Comparison of ENCODE assay signal across 22 cellular contexts in genomic region chr15:63469984-63470383, GRCh38.
"Had no signal": no experiment of that assay in that cellular context is flagged by ENCODE, and none has a peak within 500 bp of the region (broad histone marks: within the 10 kb centered on the region; RNA-seq: fewer than 3 reads in every experiment).

No MANE protein-coding gene starts in this region.

- H3K4me3 Mint-ChIP-seq: activated B cell treated with CpG ODN at 0.5 μM for 24 hours; activated CD4-positive, alpha-beta T cell treated with anti-CD3 and anti-CD28 coated beads, Interleukin-2, amount 10 ng/mL, durations not matched to agents 24 days and 14 days; activated CD8-positive, alpha-beta memory T cell treated with anti-CD3 and anti-CD28 coated beads, Interleukin-2, amount 10 ng/mL, durations not matched to agents 7 days and 5 days; activated T-cell treated with anti-CD3 and anti-CD28 coated beads, Interleukin-2, amount 50 U/mL, for 4 hours; T-helper 1 cell treated with Interleukin-12 subunit alpha and Interleukin-12 subunit beta and Interleukin-4 antibody, amounts not matched to agents 30 μg/mL and 1 μg/mL, for 36 hours had no signal

- H3K4me3 ChIP-seq: breast epithelium had no signal

- H3K27ac Mint-ChIP-seq: activated B cell treated with CpG ODN at 0.5 μM for 24 hours; activated CD8-positive, alpha-beta memory T cell treated with anti-CD3 and anti-CD28 coated beads, Interleukin-2, amount 10 ng/mL, durations not matched to agents 7 days and 5 days; T-helper 1 cell treated with Interleukin-12 subunit alpha and Interleukin-12 subunit beta and Interleukin-4 antibody, amounts not matched to agents 30 μg/mL and 1 μg/mL, for 36 hours had no signal

- H3K9me3 Mint-ChIP-seq: activated B cell treated with CpG ODN at 0.5 μM for 24 hours; activated CD4-positive, alpha-beta T cell treated with anti-CD3 and anti-CD28 coated beads, Interleukin-2, amount 10 ng/mL, durations not matched to agents 24 days and 14 days; activated T-cell treated with anti-CD3 and anti-CD28 coated beads, Interleukin-2, amount 50 U/mL, for 4 hours; activated T-helper 2 cell treated with anti-CD3 and anti-CD28 coated beads, Interferon-gamma antibody, Interleukin-2, Interleukin-4, amounts not matched to agents 10 μg/mL and 5 μg/mL and 100 μg/mL, durations not matched to agents 14 hours and 24 hours and 36 hours; T-helper 1 cell treated with Interleukin-12 subunit alpha and Interleukin-12 subunit beta and Interleukin-4 antibody, amounts not matched to agents 30 μg/mL and 1 μg/mL, for 36 hours had no signal

- H3K27me3 ChIP-seq: breast epithelium had no signal

- ATAC-seq: PC-3 had no signal

- H3K36me3 ChIP-seq: breast epithelium had no signal

- H3K27me3 Mint-ChIP-seq: activated B cell treated with CpG ODN at 0.5 μM for 24 hours had no signal

- H3K36me3 Mint-ChIP-seq: activated CD8-positive, alpha-beta memory T cell treated with anti-CD3 and anti-CD28 coated beads, Interleukin-2, amount 10 ng/mL, durations not matched to agents 7 days and 5 days had no signal

- DNase-seq: activated B cell treated with CpG ODN at 0.5 μM for 24 hours; activated CD4-positive, alpha-beta T cell treated with anti-CD3 and anti-CD28 coated beads for 1 hour; activated CD4-positive, alpha-beta T cell treated with anti-CD3 and anti-CD28 coated beads, Interleukin-2, amount 10 ng/mL, durations not matched to agents 24 days and 14 days; activated CD4-positive, alpha-beta T cell treated with anti-CD3 and anti-CD28 coated beads, Interleukin-2, amount 50 U/mL, for 48 hours; activated CD8-positive, alpha-beta memory T cell treated with anti-CD3 and anti-CD28 coated beads, Interleukin-2, amount 10 ng/mL, durations not matched to agents 7 days and 5 days; activated gamma-delta T cell treated with Interleukin-2 at 50 U/mL for 16 hours; activated naive CD4-positive, alpha-beta T cell treated with anti-CD3 and anti-CD28 coated beads, Interleukin-2, amount 50 U/mL, for 16 hours; activated T-cell treated with anti-CD3 and anti-CD28 coated beads, Interleukin-2, amount 50 U/mL, for 4 hours; aorta; Karpas-422; NCI-H1105 treated with DMSO at 0.1 percent for 48 hours; NCI-H1436 treated with DMSO at 0.1 percent for 48 hours; NCI-H187; NCI-H2081; NCI-H446; NCI-H524; PC-3; SHP77 treated with DMSO at 0.1 percent for 48 hours; T-helper 9 cell had no signal

- H3K27ac ChIP-seq: breast epithelium had no signal

- H3K9me3 ChIP-seq: breast epithelium had no signal

- H3K4me1 ChIP-seq: breast epithelium had no signal
